Comparison of ENCODE assay signal across 10 cellular contexts in the genomic region with DNA sequence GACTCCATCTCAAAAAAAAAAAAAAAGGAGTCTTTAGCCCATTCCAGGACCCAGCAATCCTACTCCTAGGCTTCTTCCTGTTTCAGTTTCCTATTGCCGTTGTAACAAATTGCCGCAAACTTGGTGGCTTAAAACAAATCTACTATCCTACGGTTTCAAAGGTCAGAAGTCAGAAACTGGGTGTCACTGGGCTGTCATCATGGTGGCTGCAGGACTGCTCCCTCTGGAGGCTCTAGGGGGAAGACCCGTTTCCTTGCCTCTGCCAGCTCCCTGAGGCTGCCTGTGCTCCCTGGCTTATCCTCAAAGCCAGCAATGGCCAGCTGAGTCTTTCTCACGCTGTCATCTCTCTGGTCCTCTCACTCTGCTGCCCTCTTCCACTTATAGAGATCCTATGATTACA. TPM values are rescaled to one million over a fixed set of nuclear protein-coding genes. Genes with fewer than 3 reads are reported as not detected.
DNase-seq lines count a peak whose midpoint lies in the region; ATAC-seq, FAIRE-seq and TF ChIP-seq lines count a peak whose summit lies in the region.
"Had no signal": no experiment of that assay in that cellular context is flagged by ENCODE, and none has a peak within 500 bp of the region (broad histone marks: within the 10 kb centered on the region; RNA-seq: fewer than 3 reads in every experiment).

No MANE protein-coding gene starts in this region.

- H3K4me1 ChIP-seq in small intestine (ENCODE audit: control insufficient read depth in 2 of 2, insufficient read depth in 1 of 2, low read depth in 1 of 2, low read length in 1 of 2): no peaks in the 10 kb centered on the region

- peak; percentile 41 for TF ChIP-seq CTCF in epithelial cell of esophagus (IDR thresholded peaks at IDR 0.05; ENCODE audit: insufficient read depth, low read depth, low read length, missing control alignments)

- ATAC-seq in GM19463 (IDR thresholded peaks at IDR 0.05; ENCODE audit: unreplicated experiment): no peak

- DNase-seq in SIG-M5 treated with dmso at 0.1 percent for 504 hours (lab: John Stamatoyannopoulos, UW; ENCODE audit: unreplicated experiment) (peak; percentile 54), SIG-M5 (lab: John Stamatoyannopoulos, UW) (no peak), NOMO-1 treated with dmso at 0.1 percent for 144 hours (lab: John Stamatoyannopoulos, UW; ENCODE audit: unreplicated experiment) (peak; percentile 60), epithelial cell of esophagus (ENCODE audit: low read depth) (peak; percentile 25), small intestine (peak; percentile 76), nucleus accumbens (lab: John Stamatoyannopoulos, UW) (no peak), hepatic stellate cell (ENCODE audit: low spot score) (no peak)

- H3K27me3 ChIP-seq in small intestine (ENCODE audit: control insufficient read depth in 2 of 2, insufficient read depth in 2 of 2, low read length in 2 of 2): peaks cover 0 to 2% of the 10 kb centered on the region in 2 donors

- no peak for FAIRE-seq in small intestine (lab: Jason Lieb, UNC)
- FAIRE-seq: islet of Langerhans had no signal

- H3K9me3 ChIP-seq in small intestine (ENCODE audit: control insufficient read depth, low read depth): no peaks in the 10 kb centered on the region
- H3K9me3 ChIP-seq: BLaER1 had no signal

- peak overlapping the region in 1 of 2 donors; percentile 11 for H3K27ac ChIP-seq in small intestine (ENCODE audit: low read depth in 1 of 2, low read length in 1 of 2)
- H3K27ac ChIP-seq: BLaER1 had no signal

- WGBS in small intestine, 3 donors: 16 to 22% (median 21%) methylated on average over 5 of the region's 5 CpGs

- H3K4me3 ChIP-seq in epithelial cell of esophagus (ENCODE audit: low read length) (no peak overlapping the region), small intestine (ENCODE audit: low read depth in 1 of 2, low read length in 2 of 2) (no peak overlapping the region)
- H3K4me3 ChIP-seq: BLaER1 had no signal

- H3K36me3 ChIP-seq in small intestine (ENCODE audit: control insufficient read depth in 2 of 2, insufficient read depth in 2 of 2, low read length in 2 of 2): no peaks in the 10 kb centered on the region
- H3K36me3 ChIP-seq: BLaER1 had no signal

RNA-seq across cellular contexts. Expression of a gene that starts 8.7 kb away (rescaled TPM):
- polyA plus RNA-seq in small intestine: 1 to 10 TPM in 2 of 3 donors, under 1 TPM in 1; 0.22 to 6.2 (median 1.4) TPM

Comparison
In these comparisons a context has a peak if more than half of its experiments do, and no peak if none do; other contexts are left out.
1. DNase-seq: peak in SIG-M5 treated with dmso at 0.1 percent for 504 hours (single experiment), NOMO-1 treated with dmso at 0.1 percent for 144 hours (single experiment), epithelial cell of esophagus (single experiment) and small intestine (single experiment); none in SIG-M5 (single experiment), nucleus accumbens (0 of 56) and hepatic stellate cell (single experiment).